In genomic region chr18:58337688-58338087, GRCh38 we compare ENCODE assay signal across 15 cellular contexts.
DNase-seq lines count a peak whose midpoint lies in the region; ATAC-seq and TF ChIP-seq lines count a peak whose summit lies in the region.
"Had no signal": no experiment of that assay in that cellular context is flagged by ENCODE, and none has a peak within 500 bp of the region (broad histone marks: within the 10 kb centered on the region; RNA-seq: fewer than 3 reads in every experiment).

No MANE protein-coding gene starts in this region.

- TF ChIP-seq EP300 in suprapubic skin (IDR thresholded peaks at IDR 0.05) = no peak

- no peak overlapping the region for H2BK12ac ChIP-seq in mesenchymal stem cell (ENCODE audit: low read length in 2 of 2)

- no peak overlapping the region for H2BK120ac ChIP-seq in mesenchymal stem cell (ENCODE audit: low read depth, low read length)

- TF ChIP-seq CTCF in endodermal cell (conservative IDR thresholded peaks at IDR 0.05) (no peak), suprapubic skin (IDR thresholded peaks at IDR 0.05) (no peak), GM20000 (IDR thresholded peaks at IDR 0.05; ENCODE audit: extremely low read depth, missing control alignments) (no peak)

- WGBS in endodermal cell (ENCODE audit: insufficient coverage in 1 of 2, insufficient read length in 1 of 2), 2 experiments = 89 to 92% methylated on average over 4 to 5 of the region's 5 CpGs
- 39% methylated on average over 5 of the region's 5 CpGs for WGBS in mesenchymal stem cell
- 29% methylated on average over 5 of the region's 5 CpGs for WGBS in suprapubic skin

- H3K14ac ChIP-seq in mesenchymal stem cell (ENCODE audit: low read length in 2 of 2) = no peak overlapping the region

- no peak overlapping the region for H3K23ac ChIP-seq in mesenchymal stem cell (ENCODE audit: low read length in 2 of 2)

- H2AK5ac ChIP-seq in mesenchymal stem cell (ENCODE audit: low read length, severe bottlenecking) = no peak overlapping the region

- H2AFZ ChIP-seq in mesenchymal stem cell (ENCODE audit: low read depth, low read length) = no peak overlapping the region

- H3K27me3 Mint-ChIP-seq in endodermal cell (ENCODE audit: insufficient read depth) = no peaks in the 10 kb centered on the region
- H3K27me3 Mint-ChIP-seq: naive thymus-derived CD8-positive, alpha-beta T cell had no signal

- H3K27ac Mint-ChIP-seq in endodermal cell = peak overlapping the region; percentile 54

- H3K36me3 Mint-ChIP-seq in endodermal cell (ENCODE audit: low read depth) = peaks cover 16% of the 10 kb centered on the region

- H4K8ac ChIP-seq in mesenchymal stem cell (ENCODE audit: low read length) = no peak overlapping the region

- no peak overlapping the region for H4K91ac ChIP-seq in mesenchymal stem cell (ENCODE audit: low read length)

- no peaks in the 10 kb centered on the region for H3K9me3 Mint-ChIP-seq in endodermal cell
- H3K9me3 Mint-ChIP-seq: naive thymus-derived CD8-positive, alpha-beta T cell had no signal

- no peak for ATAC-seq in GM21526 (IDR thresholded peaks at IDR 0.05; ENCODE audit: low FRiP score, unreplicated experiment)
- ATAC-seq: naive thymus-derived CD8-positive, alpha-beta T cell had no signal

- H3K4me3 ChIP-seq in endodermal cell (ENCODE audit: low read length) = no peak overlapping the region
- no peak overlapping the region for H3K4me3 ChIP-seq in mesenchymal stem cell (ENCODE audit: insufficient read depth in 1 of 2, low read depth in 1 of 2, low read length in 2 of 2)
- no peak overlapping the region for H3K4me3 ChIP-seq in suprapubic skin
- H3K4me3 ChIP-seq: Peyer's patch, thyroid gland had no signal

- H3K27ac ChIP-seq in endodermal cell (ENCODE audit: low read depth, low read length) = no peak overlapping the region
- H3K27ac ChIP-seq in mesenchymal stem cell (ENCODE audit: low read length, poor library complexity, severe bottlenecking) = no peak overlapping the region
- peak overlapping the region; percentile 46 for H3K27ac ChIP-seq in suprapubic skin
- H3K27ac ChIP-seq: thyroid gland had no signal

- H3K4ac ChIP-seq in mesenchymal stem cell (ENCODE audit: low read depth in 1 of 2, low read length in 2 of 2) = no peak overlapping the region

- H3K4me3 Mint-ChIP-seq in endodermal cell = no peak overlapping the region
- H3K4me3 Mint-ChIP-seq: naive thymus-derived CD8-positive, alpha-beta T cell had no signal

- H3K79me1 ChIP-seq in mesenchymal stem cell (replicated peaks; ENCODE audit: low read length, poor library complexity, severe bottlenecking) = peaks cover 5% of the 10 kb centered on the region

- TF ChIP-seq POLR2A in suprapubic skin (IDR thresholded peaks at IDR 0.05) = no peak

- no peak overlapping the region for H3K18ac ChIP-seq in mesenchymal stem cell (ENCODE audit: low read depth in 1 of 2, low read length in 2 of 2)

- H3K4me1 Mint-ChIP-seq in endodermal cell = peaks cover 37% of the 10 kb centered on the region
- H3K4me1 Mint-ChIP-seq: naive thymus-derived CD8-positive, alpha-beta T cell had no signal

- H3K9ac ChIP-seq in endodermal cell (ENCODE audit: extremely low read depth, low read length, poor library complexity, severe bottlenecking) (no peak overlapping the region), mesenchymal stem cell (ENCODE audit: low read length) (no peak overlapping the region)

- H3K4me1 ChIP-seq in endodermal cell (ENCODE audit: control insufficient read depth, insufficient read depth, low read length) (no peaks in the 10 kb centered on the region), mesenchymal stem cell (ENCODE audit: control insufficient read depth, insufficient read depth, low read depth, low read length) (peaks cover 10% of the 10 kb centered on the region), suprapubic skin (peaks cover 21% of the 10 kb centered on the region)

- H2BK5ac ChIP-seq in mesenchymal stem cell (ENCODE audit: low read depth, low read length, poor library complexity, severe bottlenecking) = no peak overlapping the region

- H3K36me3 ChIP-seq in endodermal cell (ENCODE audit: control insufficient read depth, insufficient read depth, low read length) (peaks cover 24% of the 10 kb centered on the region), mesenchymal stem cell (ENCODE audit: control insufficient read depth in 1 of 2, insufficient read depth in 2 of 2, low read depth in 1 of 2, low read length in 2 of 2) (peaks cover 0 to 19% of the 10 kb centered on the region in 2 experiments), suprapubic skin (no peaks in the 10 kb centered on the region)
- H3K36me3 ChIP-seq: thyroid gland had no signal

- H3K9me3 ChIP-seq in endodermal cell (ENCODE audit: control insufficient read depth, low read length) (no peaks in the 10 kb centered on the region), mesenchymal stem cell (ENCODE audit: control insufficient read depth, low read length) (no peaks in the 10 kb centered on the region), suprapubic skin (no peaks in the 10 kb centered on the region)
- H3K9me3 ChIP-seq: Peyer's patch, thyroid gland had no signal

- no peak overlapping the region for H2BK15ac ChIP-seq in mesenchymal stem cell (ENCODE audit: low read depth, poor library complexity, severe bottlenecking)

- peak; percentile 53 for DNase-seq in RPMI7951 (ENCODE audit: low read depth)
- DNase-seq in endodermal cell = no peak
- DNase-seq in mesenchymal stem cell = peak; percentile 82
- DNase-seq in suprapubic skin (ENCODE audit: low spot score in 2 of 2) = no peak
- DNase-seq in NCI-H526 (lab: John Stamatoyannopoulos, UW) = no peak
- no peak for DNase-seq in GM20000 (ENCODE audit: low spot score)
- DNase-seq: activated CD4-positive, alpha-beta T cell treated with anti-CD3 and anti-CD28 coated beads, Interleukin-2, amount 50 U/mL, for 4 hours; activated effector memory CD4-positive, alpha-beta T cell treated with Interleukin-2 at 50 U/mL for 16 hours; cerebellar nuclear complex; COR-L47; naive thymus-derived CD8-positive, alpha-beta T cell; T-helper 9 cell; thyroid gland had no signal

- H3K4me2 ChIP-seq in mesenchymal stem cell (ENCODE audit: low read length, poor library complexity, severe bottlenecking) = no peak overlapping the region

- no peaks in the 10 kb centered on the region for H3K27me3 ChIP-seq in endodermal cell (ENCODE audit: control insufficient read depth, insufficient read depth, low read length, poor library complexity, severe bottlenecking)
- no peaks in the 10 kb centered on the region for H3K27me3 ChIP-seq in mesenchymal stem cell (ENCODE audit: control insufficient read depth in 1 of 2, insufficient read depth in 1 of 2, low read length in 2 of 2)
- no peaks in the 10 kb centered on the region for H3K27me3 ChIP-seq in suprapubic skin
- H3K27me3 ChIP-seq: Peyer's patch, thyroid gland had no signal

Comparison
In these comparisons a context has a peak if more than half of its experiments do, and no peak if none do; other contexts are left out.
1. DNase-seq: peak in RPMI7951 (single experiment) and mesenchymal stem cell (single experiment); none in endodermal cell (single experiment), suprapubic skin (0 of 2), NCI-H526 (0 of 2) and GM20000 (single experiment).